In genomic region chr2:11326692-11327211, GRCh38 we compare ENCODE assay signal across 17 cellular contexts. TPM values are rescaled to one million over a fixed set of nuclear protein-coding genes. Genes with fewer than 3 reads are reported as not detected.
DNase-seq lines count a peak whose midpoint lies in the region; ATAC-seq and TF ChIP-seq lines count a peak whose summit lies in the region.
"Had no signal": no experiment of that assay in that cellular context is flagged by ENCODE, and none has a peak within 500 bp of the region (broad histone marks: within the 10 kb centered on the region; RNA-seq: fewer than 3 reads in every experiment).

No MANE protein-coding gene starts in this region.

- peaks cover 2% of the 10 kb centered on the region for H3K4me1 Mint-ChIP-seq in endodermal cell

- whole genome bisulfite sequencing in endodermal cell (ENCODE audit: insufficient coverage in 1 of 2, insufficient read length in 1 of 2), 2 experiments = 79 to 84% methylated on average over 3 to 4 of the region's 4 CpGs

- peaks cover 13% of the 10 kb centered on the region for H3K27me3 Mint-ChIP-seq in endodermal cell (ENCODE audit: insufficient read depth)

- TF ChIP-seq POLR2A in gastrocnemius medialis (IDR thresholded peaks at IDR 0.05) = no peak

- no peak overlapping the region for H3K27ac Mint-ChIP-seq in endodermal cell
- H3K27ac Mint-ChIP-seq: CD8-positive, alpha-beta T cell; H9 had no signal

- 0 out of 2 replicates have a peak, but pooled peaks cover 5% of the 10 kb centered on the region for H3K9me3 ChIP-seq in SK-N-MC (ENCODE audit: low read depth, low read length)
- H3K9me3 ChIP-seq in endodermal cell (ENCODE audit: control insufficient read depth, low read length) = no peaks in the 10 kb centered on the region
- H3K9me3 ChIP-seq in gastrocnemius medialis = no peaks in the 10 kb centered on the region

- H3K9me3 Mint-ChIP-seq in endodermal cell = no peaks in the 10 kb centered on the region
- H3K9me3 Mint-ChIP-seq: CD8-positive, alpha-beta T cell; H9 had no signal

- no peak for ATAC-seq in gastrocnemius medialis
- no peak for ATAC-seq in GM19324 (IDR thresholded peaks at IDR 0.05; ENCODE audit: low FRiP score, unreplicated experiment)
- ATAC-seq: CD8-positive, alpha-beta T cell; SK-N-SH treated with all-trans-retinoic acid at 6 μM for 48 hours had no signal

- TF ChIP-seq CTCF in endodermal cell (conservative IDR thresholded peaks at IDR 0.05) (peak; percentile 15), gastrocnemius medialis (IDR thresholded peaks at IDR 0.05 in 4 of 5, conservative IDR thresholded peaks at IDR 0.05 in 1 of 5) (no peak)

- no peak overlapping the region for H3K4me3 Mint-ChIP-seq in endodermal cell
- H3K4me3 Mint-ChIP-seq: CD8-positive, alpha-beta T cell; H9 had no signal

- H3K27me3 ChIP-seq in endodermal cell (ENCODE audit: control insufficient read depth, insufficient read depth, low read length, poor library complexity, severe bottlenecking) (peaks cover 74% of the 10 kb centered on the region), gastrocnemius medialis (no peaks in the 10 kb centered on the region)

- H3K4me1 ChIP-seq in endodermal cell (ENCODE audit: control insufficient read depth, insufficient read depth, low read length) = peaks cover 5% of the 10 kb centered on the region
- peaks cover 52 to 73% of the 10 kb centered on the region in 2 donors for H3K4me1 ChIP-seq in gastrocnemius medialis

- peak overlapping the region; percentile 16; the same call in 1 of the 2 replicates for H3K27ac ChIP-seq in SK-N-MC
- H3K27ac ChIP-seq in endodermal cell (ENCODE audit: low read depth, low read length) = no peak overlapping the region
- H3K27ac ChIP-seq in gastrocnemius medialis = peak overlapping the region in 3 of 4 donors; percentile 2 to 46 (median 21)
- H3K27ac ChIP-seq: HL-60 had no signal

- intact Hi-C loops in gastrocnemius medialis (cut with DNase I; ENCODE audit: low total_unique reads) = no loop called here

- DNase-seq in ELR (ENCODE audit: low read depth) = peak; percentile 16
- DNase-seq in SK-N-MC (ENCODE audit: low read depth, low spot score) = no peak
- DNase-seq in endodermal cell = no peak
- no peak for DNase-seq in gastrocnemius medialis
- no peak for DNase-seq in SW 1271 (lab: John Stamatoyannopoulos, UW)
- no peak for DNase-seq in H4 (ENCODE audit: low spot score)
- DNase-seq in MV-4-11 (lab: John Stamatoyannopoulos, UW) = no peak
- DNase-seq: Calu3; CD8-positive, alpha-beta T cell; H9; Kasumi-1; NCI-H1694 treated with DMSO at 0.1 percent for 48 hours; NCI-H748 treated with DMSO at 0.1 percent for 48 hours; SHP77 treated with DMSO at 0.1 percent for 48 hours had no signal

- H3K4me3 ChIP-seq in SK-N-MC = peak overlapping the region; percentile 37
- no peak overlapping the region for H3K4me3 ChIP-seq in endodermal cell (ENCODE audit: low read length)
- H3K4me3 ChIP-seq in gastrocnemius medialis = no peak overlapping the region

- in situ Hi-C loops in gastrocnemius medialis (cut with MboI; ENCODE audit: low sequenced_read_pairs in 4 of 4) = no loop called here

- H3K36me3 Mint-ChIP-seq in endodermal cell (ENCODE audit: low read depth) = no peaks in the 10 kb centered on the region
- H3K36me3 Mint-ChIP-seq: CD8-positive, alpha-beta T cell had no signal

- H3K36me3 ChIP-seq in SK-N-MC (ENCODE audit: insufficient read depth, low read length) = no peaks in the 10 kb centered on the region
- no peaks in the 10 kb centered on the region for H3K36me3 ChIP-seq in endodermal cell (ENCODE audit: control insufficient read depth, insufficient read depth, low read length)
- H3K36me3 ChIP-seq in gastrocnemius medialis = no peaks in the 10 kb centered on the region

- H3K9ac ChIP-seq in SK-N-MC (ENCODE audit: insufficient read length) (no peak overlapping the region), endodermal cell (ENCODE audit: extremely low read depth, low read length, poor library complexity, severe bottlenecking) (no peak overlapping the region)

RNA-seq across cellular contexts. Expression of gene ROCK2, which starts 17.7 kb away (rescaled TPM):
- 10 to 100 TPM; 27.2 to 32.6 TPM for total RNA-seq in endodermal cell
- 21.7 TPM for polyA plus RNA-seq in endodermal cell (2013, experiment 1 of 2)
- 25.5 TPM for polyA plus RNA-seq in endodermal cell (2013, experiment 2 of 2)
- total RNA-seq in gastrocnemius medialis = 10 to 100 TPM; 42.0 to 85.4 (median 70.7) TPM
- 8.2 and 12.8 TPM in 2 replicates for total RNA-seq in H4 (2014; rRNA removed; shearing (Covaris generic))
